In genomic region chr10:89404648-89405047, GRCh38 we compare ENCODE assay signal across 21 cellular contexts. TPM values are rescaled to one million over a fixed set of nuclear protein-coding genes. Genes with fewer than 3 reads are reported as not detected.
A peak's percentile ranks its signal among the peaks of the same experiment; 100 is the strongest.
DNase-seq lines count a peak whose midpoint lies in the region; ATAC-seq, FAIRE-seq and TF ChIP-seq lines count a peak whose summit lies in the region.
"Had no signal": no experiment of that assay in that cellular context is flagged by ENCODE, and none has a peak within 500 bp of the region (broad histone marks: within the 10 kb centered on the region; RNA-seq: fewer than 3 reads in every experiment).

No MANE protein-coding gene starts in this region.

- no peak overlapping the region for H3K4me3 Mint-ChIP-seq in activated CD8-positive, alpha-beta T cell treated with anti-CD3 and anti-CD28 coated beads, Interleukin-2, amount 10 ng/mL, durations not matched to agents 7 days and 5 days
- H3K4me3 Mint-ChIP-seq in activated CD8-positive, alpha-beta T cell treated with anti-CD3 and anti-CD28 coated beads for 36 hours, result no peak overlapping the region
- no peak overlapping the region for H3K4me3 Mint-ChIP-seq in T-cell
- no peak overlapping the region for H3K4me3 Mint-ChIP-seq in CD8-positive, alpha-beta memory T cell
- H3K4me3 Mint-ChIP-seq: CD4-positive, alpha-beta T cell; HFFc6 had no signal

- WGBS in esophagus muscularis mucosa, result 89% methylated on average over 5 of the region's 8 CpGs

- peak overlapping the region in 2 of 4 donors; percentile 48 to 50 for H3K27ac ChIP-seq in esophagus muscularis mucosa (replicated peaks in 1 of 4)
- no peak overlapping the region for H3K27ac ChIP-seq in CD8-positive, alpha-beta memory T cell (ENCODE audit: low read depth, low read length)
- H3K27ac ChIP-seq: 22Rv1, A549, C4-2B, GM23248 had no signal

- CTCF ChIA-PET in activated CD8-positive, alpha-beta T cell treated with anti-CD3 and anti-CD28 coated beads, Interleukin-2, amount 10 ng/mL, durations not matched to agents 7 days and 5 days (lab: Charles Lee), result interaction anchor here (0.6 to 2.8 kb wide), 3 partner anchors 10 to 90 kb away, joined by 3 to 8 read pairs (median 4); partner anchors contain the start of gene IFIT5
- CTCF ChIA-PET in activated CD8-positive, alpha-beta T cell treated with anti-CD3 and anti-CD28 coated beads for 36 hours (lab: Charles Lee), result interaction anchor here (1.2 to 1.4 kb wide), 2 partner anchors 15 to 35 kb away, joined by 3 read pairs; no protein-coding TSS in a partner anchor
- CTCF ChIA-PET in T-cell (lab: Charles Lee), result interaction anchor here in 1 of 2 donors (0.9 to 1.0 kb wide), 2 partner anchors 10 to 19 kb away, joined by 3 read pairs; partner anchors contain the start of gene IFIT5
- CTCF ChIA-PET in CD8-positive, alpha-beta memory T cell (lab: Charles Lee), result interaction anchor here (1.3 kb wide), 1 partner anchor 12 kb away, joined by 3 read pairs; the partner anchor contains the start of gene IFIT1

- no peaks in the 10 kb centered on the region for H3K9me3 ChIP-seq in esophagus muscularis mucosa
- no peaks in the 10 kb centered on the region for H3K9me3 ChIP-seq in CD8-positive, alpha-beta memory T cell (ENCODE audit: low read length)
- H3K9me3 ChIP-seq: A549 had no signal

- no peaks in the 10 kb centered on the region for H3K9me3 Mint-ChIP-seq in activated CD8-positive, alpha-beta T cell treated with anti-CD3 and anti-CD28 coated beads, Interleukin-2, amount 10 ng/mL, durations not matched to agents 7 days and 5 days (ENCODE audit: insufficient read depth)
- no peaks in the 10 kb centered on the region for H3K9me3 Mint-ChIP-seq in activated CD8-positive, alpha-beta T cell treated with anti-CD3 and anti-CD28 coated beads for 36 hours
- no peaks in the 10 kb centered on the region for H3K9me3 Mint-ChIP-seq in T-cell
- H3K9me3 Mint-ChIP-seq in CD8-positive, alpha-beta memory T cell, result no peaks in the 10 kb centered on the region
- H3K9me3 Mint-ChIP-seq: CD4-positive, alpha-beta T cell had no signal

- peaks cover 0 to 35% (median 16%) of the 10 kb centered on the region in 4 donors for H3K36me3 ChIP-seq in esophagus muscularis mucosa
- peaks cover 3% of the 10 kb centered on the region for H3K36me3 ChIP-seq in CD8-positive, alpha-beta memory T cell (ENCODE audit: insufficient read depth, low read length)

- peaks cover 0 to 14% (median 11%) of the 10 kb centered on the region in 4 donors for H3K4me1 ChIP-seq in esophagus muscularis mucosa
- H3K4me1 ChIP-seq in CD8-positive, alpha-beta memory T cell (ENCODE audit: insufficient read depth, low read length), result no peaks in the 10 kb centered on the region
- H3K4me1 ChIP-seq: A549 had no signal

- DNase-seq in activated CD8-positive, alpha-beta T cell treated with anti-CD3 and anti-CD28 coated beads, Interleukin-2, amount 10 ng/mL, durations not matched to agents 7 days and 5 days, result peak; percentile 3
- DNase-seq in activated CD8-positive, alpha-beta T cell treated with anti-CD3 and anti-CD28 coated beads for 36 hours, result no peak
- no peak for DNase-seq in T-cell
- peak; percentile 75 for DNase-seq in esophagus muscularis mucosa (ENCODE audit: extremely low spot score)
- DNase-seq in urothelium cell line (ENCODE audit: low spot score), result no peak
- no peak for DNase-seq in CD8-positive, alpha-beta memory T cell
- DNase-seq: AML-193; Calu3; CD4-positive, alpha-beta T cell; DMS79 treated with DMSO at 0.1 percent for 48 hours; GF-D8; GM23248; HCEC 1CT; HFFc6 had no signal

- POLR2A ChIA-PET in activated CD8-positive, alpha-beta T cell treated with anti-CD3 and anti-CD28 coated beads, Interleukin-2, amount 10 ng/mL, durations not matched to agents 7 days and 5 days (lab: Charles Lee), result interaction anchor here (0.6 to 3.0 kb wide), 2 partner anchors 9 to 174 kb away, joined by 4 to 13 read pairs; partner anchors contain the start of gene IFIT5
- POLR2A ChIA-PET in activated CD8-positive, alpha-beta T cell treated with anti-CD3 and anti-CD28 coated beads for 36 hours (lab: Charles Lee), result interaction anchor here (1.1 kb wide), 1 partner anchor 19 kb away, joined by 3 read pairs; no protein-coding TSS in a partner anchor
- POLR2A ChIA-PET in T-cell (lab: Charles Lee), result no interaction called here
- POLR2A ChIA-PET in CD8-positive, alpha-beta memory T cell (lab: Charles Lee), result interaction anchor here (0.8 kb wide), 1 partner anchor 13 kb away, joined by 4 read pairs; no protein-coding TSS in a partner anchor

- no peak for TF ChIP-seq EP300 in esophagus muscularis mucosa (IDR thresholded peaks at IDR 0.05)

- ATAC-seq in activated CD8-positive, alpha-beta T cell treated with anti-CD3 and anti-CD28 coated beads, Interleukin-2, amount 10 ng/mL, durations not matched to agents 7 days and 5 days, result no peak
- ATAC-seq in activated CD8-positive, alpha-beta T cell treated with anti-CD3 and anti-CD28 coated beads for 36 hours, result no peak
- ATAC-seq in T-cell (replicated peaks in 1 of 4) (no peak), HG02798 (IDR thresholded peaks at IDR 0.05; ENCODE audit: poor library complexity, unreplicated experiment) (no peak)
- ATAC-seq: A549 had no signal

- no peak overlapping the region for H3K27ac Mint-ChIP-seq in activated CD8-positive, alpha-beta T cell treated with anti-CD3 and anti-CD28 coated beads, Interleukin-2, amount 10 ng/mL, durations not matched to agents 7 days and 5 days
- H3K27ac Mint-ChIP-seq in activated CD8-positive, alpha-beta T cell treated with anti-CD3 and anti-CD28 coated beads for 36 hours, result no peak overlapping the region
- H3K27ac Mint-ChIP-seq in T-cell, result peak overlapping the region; percentile 37 to 72
- H3K27ac Mint-ChIP-seq in CD8-positive, alpha-beta memory T cell, result peak overlapping the region in 1 of 8 donors; percentile 60
- H3K27ac Mint-ChIP-seq: CD4-positive, alpha-beta T cell; HFFc6 had no signal

- H3K4me1 Mint-ChIP-seq in activated CD8-positive, alpha-beta T cell treated with anti-CD3 and anti-CD28 coated beads, Interleukin-2, amount 10 ng/mL, durations not matched to agents 7 days and 5 days (ENCODE audit: low read depth), result peaks cover 12% of the 10 kb centered on the region
- H3K4me1 Mint-ChIP-seq in activated CD8-positive, alpha-beta T cell treated with anti-CD3 and anti-CD28 coated beads for 36 hours (ENCODE audit: low read depth), result no peaks in the 10 kb centered on the region
- H3K4me1 Mint-ChIP-seq in T-cell, result peaks cover 9 to 28% (median 23%) of the 10 kb centered on the region in 3 donors
- peaks cover 0 to 7% (median 0%) of the 10 kb centered on the region in 3 donors for H3K4me1 Mint-ChIP-seq in CD8-positive, alpha-beta memory T cell

- H3K4me3 ChIP-seq in esophagus muscularis mucosa, result no peak overlapping the region
- no peak overlapping the region for H3K4me3 ChIP-seq in CD8-positive, alpha-beta memory T cell (ENCODE audit: low read length)
- H3K4me3 ChIP-seq: A549, GM23248 had no signal

- peaks cover 86% of the 10 kb centered on the region for H3K36me3 Mint-ChIP-seq in activated CD8-positive, alpha-beta T cell treated with anti-CD3 and anti-CD28 coated beads, Interleukin-2, amount 10 ng/mL, durations not matched to agents 7 days and 5 days (ENCODE audit: low read depth)
- H3K36me3 Mint-ChIP-seq in activated CD8-positive, alpha-beta T cell treated with anti-CD3 and anti-CD28 coated beads for 36 hours (ENCODE audit: low read depth), result peaks cover 2% of the 10 kb centered on the region
- H3K36me3 Mint-ChIP-seq in T-cell, result peaks cover 58% of the 10 kb centered on the region
- H3K36me3 Mint-ChIP-seq in CD8-positive, alpha-beta memory T cell, result peaks cover 3 to 17% (median 15%) of the 10 kb centered on the region in 3 donors

- H3K27me3 Mint-ChIP-seq in activated CD8-positive, alpha-beta T cell treated with anti-CD3 and anti-CD28 coated beads, Interleukin-2, amount 10 ng/mL, durations not matched to agents 7 days and 5 days (ENCODE audit: low read depth), result no peaks in the 10 kb centered on the region
- H3K27me3 Mint-ChIP-seq in activated CD8-positive, alpha-beta T cell treated with anti-CD3 and anti-CD28 coated beads for 36 hours, result no peaks in the 10 kb centered on the region
- no peaks in the 10 kb centered on the region for H3K27me3 Mint-ChIP-seq in T-cell
- H3K27me3 Mint-ChIP-seq in CD8-positive, alpha-beta memory T cell, result peaks cover 0 to 2% of the 10 kb centered on the region in 2 donors
- H3K27me3 Mint-ChIP-seq: CD4-positive, alpha-beta T cell had no signal

- intact Hi-C loops in activated CD8-positive, alpha-beta T cell treated with anti-CD3 and anti-CD28 coated beads for 36 hours (cut with micrococcal nuclease), result no loop called here
- intact Hi-C loops in esophagus muscularis mucosa (cut with DNase I), result no loop called here

- no peak for FAIRE-seq in urothelium cell line (lab: Jason Lieb, UNC)
- FAIRE-seq: H54 had no signal

- TF ChIP-seq POLR2A in esophagus muscularis mucosa (IDR thresholded peaks at IDR 0.05; ENCODE audit: low read depth), result no peak

- no peak for TF ChIP-seq CTCF in activated CD8-positive, alpha-beta T cell treated with anti-CD3 and anti-CD28 coated beads for 36 hours (IDR thresholded peaks at IDR 0.05)
- TF ChIP-seq CTCF in esophagus muscularis mucosa (IDR thresholded peaks at IDR 0.05), result no peak

- no peaks in the 10 kb centered on the region for H3K27me3 ChIP-seq in esophagus muscularis mucosa
- H3K27me3 ChIP-seq in CD8-positive, alpha-beta memory T cell (ENCODE audit: insufficient read depth, low read length, poor library complexity, severe bottlenecking), result no peaks in the 10 kb centered on the region

RNA-seq across cellular contexts. Expression of gene IFIT5, which starts 9.7 kb away (rescaled TPM):
- total RNA-seq in activated CD8-positive, alpha-beta T cell treated with anti-CD3 and anti-CD28 coated beads, Interleukin-2, amount 10 ng/mL, durations not matched to agents 7 days and 5 days, result 10 to 100 TPM; 22.5 to 22.7 TPM
- 10 to 100 TPM; 11.7 to 12.6 TPM for total RNA-seq in activated CD8-positive, alpha-beta T cell treated with anti-CD3 and anti-CD28 coated beads for 36 hours
- total RNA-seq in T-cell (10 to 100 TPM; 12.6 to 20.3 (median 18.5) TPM), esophagus muscularis mucosa (10 to 100 TPM; 13.0 to 23.3 (median 19.1) TPM)
- 1 to 10 TPM; 6.2 to 6.5 TPM for total RNA-seq in CD8-positive, alpha-beta memory T cell
- polyA plus RNA-seq in CD8-positive, alpha-beta memory T cell, result 7.9 TPM

RNA-seq across cellular contexts. Expression of gene IFIT1, which starts 12.2 kb away (rescaled TPM):
- 10 to 100 TPM; 29.8 to 31.8 TPM for total RNA-seq in activated CD8-positive, alpha-beta T cell treated with anti-CD3 and anti-CD28 coated beads, Interleukin-2, amount 10 ng/mL, durations not matched to agents 7 days and 5 days
- 1 to 10 TPM; 6.1 to 6.3 TPM for total RNA-seq in activated CD8-positive, alpha-beta T cell treated with anti-CD3 and anti-CD28 coated beads for 36 hours
- total RNA-seq in T-cell (1 to 10 TPM; 1.7 to 5.5 (median 3.0) TPM), esophagus muscularis mucosa (10 to 100 TPM; 10.6 to 15.4 (median 11.9) TPM)
- under 1 TPM; 0.39 to 0.71 TPM for total RNA-seq in CD8-positive, alpha-beta memory T cell
- polyA plus RNA-seq in CD8-positive, alpha-beta memory T cell, result 4.1 TPM

RNA-seq across cellular contexts. Expression of gene IFIT1B, which starts 26.8 kb away (rescaled TPM):
- not detected for total RNA-seq in activated CD8-positive, alpha-beta T cell treated with anti-CD3 and anti-CD28 coated beads, Interleukin-2, amount 10 ng/mL, durations not matched to agents 7 days and 5 days
- total RNA-seq in activated CD8-positive, alpha-beta T cell treated with anti-CD3 and anti-CD28 coated beads for 36 hours, result not detected
- total RNA-seq in T-cell (not detected), esophagus muscularis mucosa (under 1 TPM in 1 of 4 donors, not detected in 3; 0.33 TPM)
- total RNA-seq in CD8-positive, alpha-beta memory T cell, result not detected
- 0.14 TPM for polyA plus RNA-seq in CD8-positive, alpha-beta memory T cell
- total RNA-seq: Calu3, GM23248, HFFc6, HT-29 had no signal
- polyA plus RNA-seq: A549, BJ, GM23248 had no signal

Comparison
In these comparisons a context has a peak if more than half of its experiments do, and no peak if none do; other contexts are left out.
1. DNase-seq: peak in activated CD8-positive, alpha-beta T cell treated with anti-CD3 and anti-CD28 coated beads, Interleukin-2, amount 10 ng/mL, durations not matched to agents 7 days and 5 days (single experiment) and esophagus muscularis mucosa (single experiment); none in activated CD8-positive, alpha-beta T cell treated with anti-CD3 and anti-CD28 coated beads for 36 hours (single experiment), T-cell (0 of 34), urothelium cell line (single experiment) and CD8-positive, alpha-beta memory T cell (0 of 5).
2. H3K27ac Mint-ChIP-seq: peak in T-cell (2 of 2); none in activated CD8-positive, alpha-beta T cell treated with anti-CD3 and anti-CD28 coated beads, Interleukin-2, amount 10 ng/mL, durations not matched to agents 7 days and 5 days (single experiment) and activated CD8-positive, alpha-beta T cell treated with anti-CD3 and anti-CD28 coated beads for 36 hours (single experiment).
3. POLR2A ChIA-PET loops: an anchor here in activated CD8-positive, alpha-beta T cell treated with anti-CD3 and anti-CD28 coated beads, Interleukin-2, amount 10 ng/mL, durations not matched to agents 7 days and 5 days (0.6 to 3.0 kb wide), activated CD8-positive, alpha-beta T cell treated with anti-CD3 and anti-CD28 coated beads for 36 hours (1.1 kb wide) and CD8-positive, alpha-beta memory T cell (0.8 kb wide); none called in T-cell.